15 cellular contexts compared by ENCODE assay signal in the genomic region with DNA sequence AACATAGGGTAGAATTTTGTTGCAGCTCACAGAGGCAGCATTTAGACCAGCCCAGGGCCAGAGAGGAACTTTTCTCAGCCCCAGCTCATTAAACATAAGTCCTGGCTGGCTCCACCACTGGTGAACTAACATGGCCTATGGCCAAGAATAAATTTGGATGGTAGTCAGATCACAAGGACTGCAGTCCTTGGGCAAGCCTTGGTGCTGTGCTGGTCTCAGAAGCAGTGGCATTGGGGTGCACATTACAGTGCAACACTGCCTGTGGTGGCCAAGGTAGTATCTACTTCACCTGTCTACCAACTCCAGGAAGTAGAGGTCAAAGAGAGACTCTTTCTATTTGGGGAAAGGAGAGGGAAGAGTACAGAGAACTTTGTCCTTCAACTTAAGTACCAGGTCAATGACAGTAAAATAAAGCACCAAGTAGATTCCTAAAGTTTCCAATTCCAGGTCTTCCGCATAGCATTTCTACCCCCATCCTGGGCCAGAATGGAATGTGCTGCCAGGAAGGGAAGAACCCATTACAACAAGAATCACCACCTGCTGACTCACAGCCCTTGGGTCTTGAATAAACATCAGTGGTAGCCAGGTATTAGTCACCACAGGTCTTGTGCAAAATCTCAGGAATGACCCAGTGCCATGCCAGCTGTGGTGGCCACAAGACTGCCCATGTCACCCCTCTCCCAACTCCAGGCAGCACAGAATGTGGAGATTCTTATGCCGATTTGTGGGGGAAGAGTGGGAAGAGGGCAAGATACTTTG.
DNase-seq lines count a peak whose midpoint lies in the region; ATAC-seq, FAIRE-seq and TF ChIP-seq lines count a peak whose summit lies in the region.
"Had no signal": no experiment of that assay in that cellular context is flagged by ENCODE, and none has a peak within 500 bp of the region (broad histone marks: within the 10 kb centered on the region; RNA-seq: fewer than 3 reads in every experiment).

No MANE protein-coding gene starts in this region.

- no peak overlapping the region for H3K27ac ChIP-seq in HepG2 (ENCODE audit: extremely low read length, insufficient read depth, low read length)
- H3K27ac ChIP-seq: SK-N-MC had no signal

- BruUV-seq in HepG2 (replicated peaks; lab: Mats Ljungman, UMichigan) = no TSS peak

- no peaks in the 10 kb centered on the region for H3K79me2 ChIP-seq in HepG2 (ENCODE audit: insufficient read depth, low read length)

- no peak overlapping the region for H3K4me2 ChIP-seq in HepG2 (ENCODE audit: low read depth, low read length)

- 2% methylated on average over 2 of the region's 2 CpGs for WGBS in HepG2 (ENCODE audit: low lambda C conversion rate)

- no peak overlapping the region for H3K27ac Mint-ChIP-seq in endothelial cell (ENCODE audit: unreplicated experiment)
- H3K27ac Mint-ChIP-seq: activated CD4-positive, alpha-beta T cell treated with anti-CD3 and anti-CD28 coated beads for 36 hours had no signal

- no peaks in the 10 kb centered on the region for H3K4me1 Mint-ChIP-seq in endothelial cell (ENCODE audit: unreplicated experiment)
- H3K4me1 Mint-ChIP-seq: activated CD4-positive, alpha-beta T cell treated with anti-CD3 and anti-CD28 coated beads for 36 hours; central memory CD8-positive, alpha-beta T cell; neural crest cell had no signal

- H3K4me3 ChIP-seq in MG63 (no peak overlapping the region), choroid plexus epithelial cell (ENCODE audit: low read depth, low read length) (no peak overlapping the region), HepG2 (replicated peaks in 1 of 3; ENCODE audit: insufficient read depth in 1 of 3, low read depth in 2 of 3, low read length in 3 of 3) (no peak overlapping the region)
- H3K4me3 ChIP-seq: SK-N-MC had no signal

- H4K20me1 ChIP-seq in HepG2 (ENCODE audit: insufficient read depth, low read length) = no peaks in the 10 kb centered on the region

- POLR2A ChIA-PET in HepG2 (lab: Yijun Ruan, JAX) = no interaction called here

- ATAC-seq in HepG2 (peak; percentile 38; the same call in 1 of the 3 replicates), HG03565 (IDR thresholded peaks at IDR 0.05; ENCODE audit: unreplicated experiment) (no peak), HG03460 (IDR thresholded peaks at IDR 0.05; ENCODE audit: unreplicated experiment) (no peak)
- ATAC-seq: activated CD4-positive, alpha-beta T cell treated with anti-CD3 and anti-CD28 coated beads for 36 hours; left lobe of liver had no signal

- no peaks in the 10 kb centered on the region for H3K27me3 Mint-ChIP-seq in endothelial cell (ENCODE audit: unreplicated experiment)
- H3K27me3 Mint-ChIP-seq: activated CD4-positive, alpha-beta T cell treated with anti-CD3 and anti-CD28 coated beads for 36 hours; central memory CD8-positive, alpha-beta T cell had no signal

- in situ Hi-C loops in HepG2 (cut with HindIII; ENCODE audit: extremely low pct_ligation_motif_present, low pct_unique_long_range_greater_than_20kb) = no loop called here

- H3K9me3 ChIP-seq in MG63 (no peaks in the 10 kb centered on the region; the same call in 1 of the 2 replicates), HepG2 (ENCODE audit: low read length) (peaks cover 11% of the 10 kb centered on the region)

- intact Hi-C loops in HepG2 (cut with micrococcal nuclease; ENCODE audit: unreplicated experiment) = no loop called here

- FAIRE-seq in HepG2 (lab: Jason Lieb, UNC) = no peak

- no peak overlapping the region for H3K9ac ChIP-seq in HepG2 (ENCODE audit: insufficient read depth, low read depth, low read length)

- H3K4me3 Mint-ChIP-seq in endothelial cell (ENCODE audit: unreplicated experiment) = no peak overlapping the region
- H3K4me3 Mint-ChIP-seq: activated CD4-positive, alpha-beta T cell treated with anti-CD3 and anti-CD28 coated beads for 36 hours; central memory CD8-positive, alpha-beta T cell; neural crest cell had no signal

- H3K4me1 ChIP-seq in HepG2 (ENCODE audit: insufficient read depth, low read length) = no peaks in the 10 kb centered on the region

- TF ChIP-seq CTCF in choroid plexus epithelial cell (conservative IDR thresholded peaks at IDR 0.05; ENCODE audit: low read depth, low read length) = no peak
- TF ChIP-seq CTCF in HepG2 (CRISPR knock-in tag; IDR thresholded peaks at IDR 0.05) = no peak
- no peak for TF ChIP-seq CTCF in endothelial cell (IDR thresholded peaks at IDR 0.05; ENCODE audit: unreplicated experiment)

- CTCF ChIA-PET in HepG2 (lab: Yijun Ruan, JAX; ENCODE audit: low intra/inter-chr PET ratio, low total read pairs) = no interaction called here

- H3K36me3 ChIP-seq in MG63 (no peaks in the 10 kb centered on the region), HepG2 (replicated peaks in 1 of 2; ENCODE audit: control insufficient read depth in 1 of 2, insufficient read depth in 2 of 2, low read length in 2 of 2) (no peaks in the 10 kb centered on the region)

- no peaks in the 10 kb centered on the region for H3K9me3 Mint-ChIP-seq in endothelial cell (ENCODE audit: unreplicated experiment)

- TF ChIP-seq POLR2A in HepG2 (IDR thresholded peaks at IDR 0.05; ENCODE audit: insufficient read depth in 1 of 2, low read depth in 2 of 2, low read length in 2 of 2) = no peak

- no peaks in the 10 kb centered on the region for H3K27me3 ChIP-seq in MG63
- no peaks in the 10 kb centered on the region for H3K27me3 ChIP-seq in HepG2 (ENCODE audit: control insufficient read depth in 1 of 2, insufficient read depth in 2 of 2, low read length in 2 of 2)

- H3K36me3 Mint-ChIP-seq in endothelial cell (ENCODE audit: low read depth, unreplicated experiment) = peaks cover 6% of the 10 kb centered on the region

- DNase-seq in Daoy (ENCODE audit: low read depth) (peak; percentile 39), MG63 (peak; percentile 65), choroid plexus epithelial cell (ENCODE audit: low read depth) (peak; percentile 9), HepG2 (ENCODE audit: low spot score) (peak; percentile 34), endothelial cell (ENCODE audit: low spot score) (no peak)
- no peak for DNase-seq in stimulated activated CD4-positive, alpha-beta T cell treated with anti-CD3 and anti-CD28 coated beads, Interleukin-2, amount 100 ng/mL, for 48 hours
- DNase-seq: activated CD4-positive, alpha-beta T cell treated with anti-CD3 and anti-CD28 coated beads for 36 hours; C1 segment of cervical spinal cord; NCI-H774 had no signal

- TF ChIP-seq RAD21 in HepG2 (CRISPR knock-in tag; IDR thresholded peaks at IDR 0.05) = no peak

- TF ChIP-seq EP300 in HepG2 (IDR thresholded peaks at IDR 0.05; ENCODE audit: low read depth in 2 of 2, low read length in 2 of 2) (no peak), HepG2 (CRISPR knock-in tag; IDR thresholded peaks at IDR 0.05; ENCODE audit: borderline replicate concordance) (no peak)

- no peak overlapping the region for H2AFZ ChIP-seq in HepG2 (ENCODE audit: low read length)

TF ChIP-seq in HepG2, 621 proteins besides CTCF, POLR2A, EP300 and RAD21:
- TF ChIP-seq FOSL2 (CRISPR knock-in tag; IDR thresholded peaks at IDR 0.05) (peak; percentile 83), PHF8 (CRISPR knock-in tag; IDR thresholded peaks at IDR 0.05) (no peak)
- TF ChIP-seq, protein P1, sequence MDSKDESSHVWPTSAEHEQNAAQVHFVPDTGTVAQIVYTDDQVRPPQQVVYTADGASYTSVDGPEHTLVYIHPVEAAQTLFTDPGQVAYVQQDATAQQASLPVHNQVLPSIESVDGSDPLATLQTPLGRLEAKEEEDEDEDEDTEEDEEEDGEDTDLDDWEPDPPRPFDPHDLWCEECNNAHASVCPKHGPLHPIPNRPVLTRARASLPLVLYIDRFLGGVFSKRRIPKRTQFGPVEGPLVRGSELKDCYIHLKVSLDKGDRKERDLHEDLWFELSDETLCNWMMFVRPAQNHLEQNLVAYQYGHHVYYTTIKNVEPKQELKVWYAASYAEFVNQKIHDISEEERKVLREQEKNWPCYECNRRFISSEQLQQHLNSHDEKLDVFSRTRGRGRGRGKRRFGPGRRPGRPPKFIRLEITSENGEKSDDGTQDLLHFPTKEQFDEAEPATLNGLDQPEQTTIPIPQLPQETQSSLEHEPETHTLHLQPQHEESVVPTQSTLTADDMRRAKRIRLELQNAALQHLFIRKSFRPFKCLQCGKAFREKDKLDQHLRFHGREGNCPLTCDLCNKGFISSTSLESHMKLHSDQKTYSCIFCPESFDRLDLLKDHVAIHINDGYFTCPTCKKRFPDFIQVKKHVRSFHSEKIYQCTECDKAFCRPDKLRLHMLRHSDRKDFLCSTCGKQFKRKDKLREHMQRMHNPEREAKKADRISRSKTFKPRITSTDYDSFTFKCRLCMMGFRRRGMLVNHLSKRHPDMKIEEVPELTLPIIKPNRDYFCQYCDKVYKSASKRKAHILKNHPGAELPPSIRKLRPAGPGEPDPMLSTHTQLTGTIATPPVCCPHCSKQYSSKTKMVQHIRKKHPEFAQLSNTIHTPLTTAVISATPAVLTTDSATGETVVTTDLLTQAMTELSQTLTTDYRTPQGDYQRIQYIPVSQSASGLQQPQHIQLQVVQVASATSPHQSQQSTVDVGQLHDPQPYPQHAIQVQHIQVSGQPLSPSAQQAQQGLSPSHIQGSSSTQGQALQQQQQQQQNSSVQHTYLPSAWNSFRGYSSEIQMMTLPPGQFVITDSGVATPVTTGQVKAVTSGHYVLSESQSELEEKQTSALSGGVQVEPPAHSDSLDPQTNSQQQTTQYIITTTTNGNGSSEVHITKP (CRISPR knock-in tag; IDR thresholded peaks at IDR 0.05; ENCODE audit: low read depth) = peak; percentile 93

Comparison
In these comparisons a context has a peak if more than half of its experiments do, and no peak if none do; other contexts are left out.
1. DNase-seq: peak in Daoy (single experiment), MG63 (single experiment), choroid plexus epithelial cell (single experiment) and HepG2 (single experiment); none in endothelial cell (single experiment) and stimulated activated CD4-positive, alpha-beta T cell treated with anti-CD3 and anti-CD28 coated beads, Interleukin-2, amount 100 ng/mL, for 48 hours (0 of 2).